In the genomic region with DNA sequence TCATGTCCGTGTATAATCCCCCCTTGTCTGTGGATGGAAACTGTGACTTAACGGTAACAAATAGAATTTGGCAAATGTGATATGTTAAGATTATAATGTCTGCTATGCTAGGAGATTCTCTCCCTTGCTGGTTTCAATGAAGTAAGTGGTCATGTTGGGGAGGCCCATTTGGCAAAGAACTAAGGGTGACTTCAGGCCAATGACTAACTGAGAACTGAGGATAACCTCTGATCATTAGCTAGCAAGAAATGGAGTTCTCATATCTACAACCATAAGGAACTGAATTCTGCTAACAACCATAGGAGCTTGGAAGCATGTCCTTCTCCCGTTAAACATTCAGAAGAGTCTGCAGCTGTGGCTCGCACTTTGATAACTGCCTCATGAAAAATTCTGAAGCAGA, we compare ENCODE assay signal across 14 cellular contexts. TPM values are rescaled to one million over a fixed set of nuclear protein-coding genes. Genes with fewer than 3 reads are reported as not detected.
A peak's percentile ranks its signal among the peaks of the same experiment; 100 is the strongest.
DNase-seq lines count a peak whose midpoint lies in the region; ATAC-seq and TF ChIP-seq lines count a peak whose summit lies in the region.
"Had no signal": no experiment of that assay in that cellular context is flagged by ENCODE, and none has a peak within 500 bp of the region (broad histone marks: within the 10 kb centered on the region; RNA-seq: fewer than 3 reads in every experiment).

No MANE protein-coding gene starts in this region.

- BruUV-seq in OCI-LY7 (replicated peaks; lab: Mats Ljungman, UMichigan), result no TSS peak

- H2AFZ ChIP-seq in OCI-LY7 (ENCODE audit: low read length), result no peak overlapping the region

- peak overlapping the region; percentile 94 for H3K4me3 Mint-ChIP-seq in activated CD4-positive, alpha-beta T cell treated with anti-CD3 and anti-CD28 coated beads, Interleukin-2, amount 10 ng/mL, durations not matched to agents 24 days and 14 days
- H3K4me3 Mint-ChIP-seq in central memory CD8-positive, alpha-beta T cell, result peak overlapping the region; percentile 62
- H3K4me3 Mint-ChIP-seq in stimulated activated effector memory CD8-positive, alpha-beta T cell treated with anti-CD3 and anti-CD28 coated beads, Interleukin-12 subunit alpha, Interleukin-12 subunit beta, amount 100 ng/mL, for 72 hours, result peak overlapping the region; percentile 43

- H3K27me3 Mint-ChIP-seq in activated CD4-positive, alpha-beta T cell treated with anti-CD3 and anti-CD28 coated beads, Interleukin-2, amount 10 ng/mL, durations not matched to agents 24 days and 14 days, result no peaks in the 10 kb centered on the region
- H3K27me3 Mint-ChIP-seq in central memory CD8-positive, alpha-beta T cell, result no peaks in the 10 kb centered on the region

- no peak for TF ChIP-seq CTCF in OCI-LY7 (conservative IDR thresholded peaks at IDR 0.05; ENCODE audit: low read length)

- H3K4me2 ChIP-seq in OCI-LY7 (ENCODE audit: low read length), result no peak overlapping the region
- H3K4me2 ChIP-seq: SK-N-SH had no signal

- POLR2A ChIA-PET in OCI-LY7 (lab: Charles Lee), result no interaction called here

- no peaks in the 10 kb centered on the region for H3K4me1 ChIP-seq in OCI-LY7 (ENCODE audit: insufficient read depth, low read length, poor library complexity, severe bottlenecking)

- H3K79me2 ChIP-seq in OCI-LY7 (ENCODE audit: insufficient read depth, low read depth, low read length), result no peaks in the 10 kb centered on the region

- peaks cover 66% of the 10 kb centered on the region for H3K4me1 Mint-ChIP-seq in activated CD4-positive, alpha-beta T cell treated with anti-CD3 and anti-CD28 coated beads, Interleukin-2, amount 10 ng/mL, durations not matched to agents 24 days and 14 days
- peaks cover 69% of the 10 kb centered on the region for H3K4me1 Mint-ChIP-seq in central memory CD8-positive, alpha-beta T cell
- H3K4me1 Mint-ChIP-seq in stimulated activated effector memory CD8-positive, alpha-beta T cell treated with anti-CD3 and anti-CD28 coated beads, Interleukin-12 subunit alpha, Interleukin-12 subunit beta, amount 100 ng/mL, for 72 hours, result peaks cover 43% of the 10 kb centered on the region

- no peak overlapping the region for H3K27ac ChIP-seq in OCI-LY7 (ENCODE audit: low read depth, low read length, poor library complexity, severe bottlenecking)
- H3K27ac ChIP-seq: brain microvascular endothelial cell had no signal

- no peaks in the 10 kb centered on the region for H3K9me3 Mint-ChIP-seq in activated CD4-positive, alpha-beta T cell treated with anti-CD3 and anti-CD28 coated beads, Interleukin-2, amount 10 ng/mL, durations not matched to agents 24 days and 14 days
- H3K9me3 Mint-ChIP-seq in central memory CD8-positive, alpha-beta T cell, result no peaks in the 10 kb centered on the region
- no peaks in the 10 kb centered on the region for H3K9me3 Mint-ChIP-seq in stimulated activated effector memory CD8-positive, alpha-beta T cell treated with anti-CD3 and anti-CD28 coated beads, Interleukin-12 subunit alpha, Interleukin-12 subunit beta, amount 100 ng/mL, for 72 hours

- no peaks in the 10 kb centered on the region for H3K36me3 ChIP-seq in OCI-LY7 (ENCODE audit: insufficient read depth, low read length)
- H3K36me3 ChIP-seq: brain microvascular endothelial cell had no signal

- no peaks in the 10 kb centered on the region for H3K9me2 ChIP-seq in OCI-LY7 (ENCODE audit: insufficient read depth, low read length)
- H3K9me2 ChIP-seq: SK-N-SH had no signal

- no peak overlapping the region for H3K4me3 ChIP-seq in OCI-LY7 (ENCODE audit: low read depth, low read length, poor library complexity, severe bottlenecking)

- H4K20me1 ChIP-seq in OCI-LY7 (ENCODE audit: insufficient read depth, low read length), result no peaks in the 10 kb centered on the region

- CTCF ChIA-PET in OCI-LY7 (lab: Charles Lee; ENCODE audit: unreplicated experiment), result no interaction called here

- DNase-seq in activated CD4-positive, alpha-beta T cell treated with anti-CD3 and anti-CD28 coated beads, Interleukin-2, amount 10 ng/mL, durations not matched to agents 24 days and 14 days, result no peak
- no peak for DNase-seq in activated CD4-positive, alpha-beta T cell treated with anti-CD3 and anti-CD28 coated beads, Interleukin-2, amount 50 U/mL, for 1 hour
- DNase-seq in central memory CD8-positive, alpha-beta T cell (ENCODE audit: low spot score in 2 of 2), result no peak
- DNase-seq in stimulated activated effector memory CD8-positive, alpha-beta T cell treated with anti-CD3 and anti-CD28 coated beads, Interleukin-12 subunit alpha, Interleukin-12 subunit beta, amount 100 ng/mL, for 72 hours (ENCODE audit: low spot score in 2 of 2), result no peak
- no peak for DNase-seq in OCI-LY7 (ENCODE audit: low spot score)
- DNase-seq: activated CD4-positive, alpha-beta T cell treated with anti-CD3 and anti-CD28 coated beads, Interleukin-2, amount 50 U/mL, for 48 hours; brain microvascular endothelial cell; DMS53; erythroblast; NCI-H1436 treated with DMSO at 0.1 percent for 48 hours; SK-N-SH had no signal

- peak; percentile 16 for ATAC-seq in GM21423 (IDR thresholded peaks at IDR 0.05; ENCODE audit: unreplicated experiment)
- no peak for ATAC-seq in central memory CD8-positive, alpha-beta T cell (replicated peaks; ENCODE audit: extremely low read depth, poor library complexity, severe bottlenecking)
- ATAC-seq in stimulated activated effector memory CD8-positive, alpha-beta T cell treated with anti-CD3 and anti-CD28 coated beads, Interleukin-12 subunit alpha, Interleukin-12 subunit beta, amount 100 ng/mL, for 72 hours, result peak; percentile 50
- ATAC-seq in GM21390 (IDR thresholded peaks at IDR 0.05; ENCODE audit: unreplicated experiment), result no peak
- no peak for ATAC-seq in HG02571 (IDR thresholded peaks at IDR 0.05; ENCODE audit: unreplicated experiment)

- peaks cover 34% of the 10 kb centered on the region for H3K36me3 Mint-ChIP-seq in activated CD4-positive, alpha-beta T cell treated with anti-CD3 and anti-CD28 coated beads, Interleukin-2, amount 10 ng/mL, durations not matched to agents 24 days and 14 days (ENCODE audit: low read depth)
- peaks cover 3% of the 10 kb centered on the region for H3K36me3 Mint-ChIP-seq in central memory CD8-positive, alpha-beta T cell (ENCODE audit: insufficient read depth)
- no peaks in the 10 kb centered on the region for H3K36me3 Mint-ChIP-seq in stimulated activated effector memory CD8-positive, alpha-beta T cell treated with anti-CD3 and anti-CD28 coated beads, Interleukin-12 subunit alpha, Interleukin-12 subunit beta, amount 100 ng/mL, for 72 hours

- H3K27ac Mint-ChIP-seq in activated CD4-positive, alpha-beta T cell treated with anti-CD3 and anti-CD28 coated beads, Interleukin-2, amount 10 ng/mL, durations not matched to agents 24 days and 14 days, result peak overlapping the region; percentile 92
- peak overlapping the region; percentile 71 for H3K27ac Mint-ChIP-seq in central memory CD8-positive, alpha-beta T cell (ENCODE audit: low read depth)
- no peak overlapping the region for H3K27ac Mint-ChIP-seq in stimulated activated effector memory CD8-positive, alpha-beta T cell treated with anti-CD3 and anti-CD28 coated beads, Interleukin-12 subunit alpha, Interleukin-12 subunit beta, amount 100 ng/mL, for 72 hours

- no peaks in the 10 kb centered on the region for H3K9me3 ChIP-seq in OCI-LY7 (ENCODE audit: low read length)
- H3K9me3 ChIP-seq: SK-N-SH had no signal

- intact Hi-C loops in activated CD4-positive, alpha-beta T cell treated with anti-CD3 and anti-CD28 coated beads, Interleukin-2, amount 10 ng/mL, durations not matched to agents 24 days and 14 days (cut with micrococcal nuclease), result loop anchor here (5.0 to 10.0 kb wide), 2 partner anchors 648 to 940 kb away; partner anchors contain the start of genes FUBP1 and ZZZ3
- intact Hi-C loops in OCI-LY7 (cut with micrococcal nuclease; ENCODE audit: unreplicated experiment), result no loop called here

RNA-seq across cellular contexts. Expression of gene IFI44L, which starts 2.3 kb away (rescaled TPM):
- total RNA-seq in activated CD4-positive, alpha-beta T cell treated with anti-CD3 and anti-CD28 coated beads, Interleukin-2, amount 10 ng/mL, durations not matched to agents 24 days and 14 days, result 23.5 and 26.0 TPM in 2 replicates
- not detected in 2 replicates for total RNA-seq in OCI-LY7 (2014; rRNA removed; shearing (Covaris generic))
- not detected in 2 replicates for total RNA-seq in OCI-LY7 (2022)

RNA-seq across cellular contexts. Expression of gene IFI44, which starts 27.1 kb away (rescaled TPM):
- total RNA-seq in activated CD4-positive, alpha-beta T cell treated with anti-CD3 and anti-CD28 coated beads, Interleukin-2, amount 10 ng/mL, durations not matched to agents 24 days and 14 days, result 20.4 and 27.6 TPM in 2 replicates
- total RNA-seq in OCI-LY7 (2014; rRNA removed; shearing (Covaris generic)), result not detected in 2 replicates
- total RNA-seq in OCI-LY7 (2022), result not detected in 2 replicates

Comparison
In these comparisons a context has a peak if more than half of its experiments do, and no peak if none do; other contexts are left out.
1. H3K4me3 Mint-ChIP-seq: peak in every context shown above with its lines; median percentile 94 in activated CD4-positive, alpha-beta T cell treated with anti-CD3 and anti-CD28 coated beads, Interleukin-2, amount 10 ng/mL, durations not matched to agents 24 days and 14 days; 62 in central memory CD8-positive, alpha-beta T cell; 43 in stimulated activated effector memory CD8-positive, alpha-beta T cell treated with anti-CD3 and anti-CD28 coated beads, Interleukin-12 subunit alpha, Interleukin-12 subunit beta, amount 100 ng/mL, for 72 hours.
2. ATAC-seq: peak in GM21423 (single experiment) and stimulated activated effector memory CD8-positive, alpha-beta T cell treated with anti-CD3 and anti-CD28 coated beads, Interleukin-12 subunit alpha, Interleukin-12 subunit beta, amount 100 ng/mL, for 72 hours (single experiment); none in central memory CD8-positive, alpha-beta T cell (single experiment), GM21390 (single experiment) and HG02571 (single experiment).
3. RNA of gene IFI44L, which starts 2.3 kb away (total RNA-seq): 23.5 to 26.0 TPM in activated CD4-positive, alpha-beta T cell treated with anti-CD3 and anti-CD28 coated beads, Interleukin-2, amount 10 ng/mL, durations not matched to agents 24 days and 14 days; not detected in OCI-LY7; every median in the first group is over 10 times any median in the second.
4. RNA of gene IFI44, which starts 27.1 kb away (total RNA-seq): 20.4 to 27.6 TPM in activated CD4-positive, alpha-beta T cell treated with anti-CD3 and anti-CD28 coated beads, Interleukin-2, amount 10 ng/mL, durations not matched to agents 24 days and 14 days; not detected in OCI-LY7; every median in the first group is over 10 times any median in the second.